In the genomic region with DNA sequence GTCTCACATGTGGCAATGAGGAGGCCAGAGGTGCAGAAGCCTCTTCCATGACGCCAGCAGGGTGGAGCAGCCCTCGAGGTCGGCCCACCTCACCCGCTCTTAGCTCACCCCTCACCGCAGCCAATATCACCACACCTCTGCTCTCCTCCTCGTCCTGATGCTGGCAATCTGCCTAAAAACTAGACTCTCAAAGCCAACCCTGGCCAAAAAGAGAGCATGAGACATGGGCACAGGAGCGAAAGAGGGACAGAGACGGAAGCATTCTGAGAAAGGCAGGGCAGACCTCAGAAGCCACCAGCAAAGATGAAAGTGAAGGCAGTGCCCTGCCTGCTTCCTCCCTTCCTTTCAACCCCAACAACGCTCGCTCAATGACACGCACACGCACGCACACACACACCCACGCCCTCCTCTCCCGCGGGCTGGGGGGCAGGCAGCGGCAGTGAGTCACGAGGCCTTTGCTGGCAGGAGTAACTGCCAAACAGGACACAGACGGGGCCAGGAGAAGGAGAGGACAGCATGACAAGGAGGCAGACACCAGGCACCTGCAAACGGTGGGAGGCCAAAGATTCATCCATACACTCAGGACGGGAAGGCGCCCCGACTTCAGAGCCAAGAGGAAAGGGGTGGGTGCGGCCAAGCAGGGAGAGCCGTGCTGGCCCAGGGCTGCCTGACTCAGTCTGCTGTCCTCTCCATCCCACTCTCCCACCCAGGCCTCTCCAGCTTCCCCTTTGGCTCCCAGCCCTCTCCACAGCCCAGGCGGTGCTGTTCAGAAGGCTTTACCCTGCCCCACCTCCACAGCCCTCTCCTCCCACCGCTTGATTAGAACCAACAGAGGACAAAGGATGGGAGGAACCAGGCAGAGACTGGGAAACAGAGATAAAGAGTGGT, we compare ENCODE assay signal across 1 cellular context.
A peak's percentile ranks its signal among the peaks of the same experiment; 100 is the strongest.
TF ChIP-seq lines count a peak whose summit lies in the region.

No MANE protein-coding gene starts in this region.

TF ChIP-seq in SK-N-SH, 30 proteins besides CTCF, POLR2A, EP300 and RAD21 (continued from another document):
- TF ChIP-seq GATA2 (CRISPR knock-in tag; IDR thresholded peaks at IDR 0.05), result peak; percentile 76
